In genomic region chr7:6015917-6016652, GRCh38 we compare ENCODE assay signal across 1 cellular context.
A peak's percentile ranks its signal among the peaks of the same experiment; 100 is the strongest.
TF ChIP-seq lines count a peak whose summit lies in the region.

No MANE protein-coding gene starts in this region.

TF ChIP-seq in K562, 482 proteins besides CTCF, POLR2A, EP300 and RAD21 (continued from another document and continues in another):
- TF ChIP-seq UBTF (IDR thresholded peaks at IDR 0.05; ENCODE audit: borderline replicate concordance in 1 of 2, low read depth in 2 of 2, low read length in 2 of 2), result no peak
- no peak for TF ChIP-seq ZNF134 (CRISPR knock-in tag; conservative IDR thresholded peaks at IDR 0.05)
- no peak for TF ChIP-seq DACH1 (IDR thresholded peaks at IDR 0.05; ENCODE audit: partially characterized antibody)
- no peak for TF ChIP-seq MLX (CRISPR knock-in tag; conservative IDR thresholded peaks at IDR 0.05)
- TF ChIP-seq SIN3A (IDR thresholded peaks at IDR 0.05; ENCODE audit: borderline replicate concordance in 2 of 2, control insufficient read depth in 1 of 2, low read depth in 2 of 2, low read length in 2 of 2), result no peak
- no peak for TF ChIP-seq ZNF518B (CRISPR knock-in tag; IDR thresholded peaks at IDR 0.05)
- TF ChIP-seq NCOR1 (IDR thresholded peaks at IDR 0.05), result no peak
- no peak for TF ChIP-seq COPS2 (conservative IDR thresholded peaks at IDR 0.05)
- no peak for TF ChIP-seq ETV6 (IDR thresholded peaks at IDR 0.05; ENCODE audit: borderline replicate concordance in 1 of 2, low read depth in 2 of 2, low read length in 1 of 2)
- TF ChIP-seq ETV6 (CRISPR knock-in tag; IDR thresholded peaks at IDR 0.05; ENCODE audit: borderline replicate concordance), result no peak
- TF ChIP-seq XRCC5 (IDR thresholded peaks at IDR 0.05; ENCODE audit: low read depth, low read length), result no peak
- TF ChIP-seq ZNF445 (CRISPR knock-in tag; IDR thresholded peaks at IDR 0.05; ENCODE audit: low read depth), result no peak
- TF ChIP-seq CHD7 (IDR thresholded peaks at IDR 0.05; ENCODE audit: low read depth, low read length), result no peak
- no peak for TF ChIP-seq SREBF2 (CRISPR knock-in tag; IDR thresholded peaks at IDR 0.05)
- no peak for TF ChIP-seq EZH2 (IDR thresholded peaks at IDR 0.05; ENCODE audit: borderline replicate concordance, low read depth, low read length)
- TF ChIP-seq ZNF561 (CRISPR knock-in tag; conservative IDR thresholded peaks at IDR 0.05), result no peak
- no peak for TF ChIP-seq RUNX1 (IDR thresholded peaks at IDR 0.05; ENCODE audit: low read depth)
- TF ChIP-seq RBM25 (IDR thresholded peaks at IDR 0.05; ENCODE audit: low read depth, low read length, severe bottlenecking), result no peak
- 0 out of 2 replicates have a peak, but pooled peaks have one; percentile 43 for TF ChIP-seq GTF2A2 (tag; IDR thresholded peaks at IDR 0.05)
- no peak for TF ChIP-seq USF2 (CRISPR knock-in tag; IDR thresholded peaks at IDR 0.05)
- no peak for TF ChIP-seq ATF6 (CRISPR knock-in tag; IDR thresholded peaks at IDR 0.05)
- TF ChIP-seq BRD4 (IDR thresholded peaks at IDR 0.05), result no peak; the same call in 1 of the 2 replicates
- TF ChIP-seq ZNF436 (CRISPR knock-in tag; IDR thresholded peaks at IDR 0.05), result no peak
- TF ChIP-seq CBFB (CRISPR knock-in tag; IDR thresholded peaks at IDR 0.05), result no peak
- TF ChIP-seq FUS (optimal IDR thresholded peaks at IDR 0.05; ENCODE audit: low read depth, low read length), result no peak
- peak; percentile 50; the same call in 1 of the 2 replicates for TF ChIP-seq MEF2D (tag; conservative IDR thresholded peaks at IDR 0.05; ENCODE audit: low read depth)
- TF ChIP-seq KAT7 (CRISPR knock-in tag; IDR thresholded peaks at IDR 0.05; ENCODE audit: borderline replicate concordance), result no peak
- TF ChIP-seq RBBP5 (IDR thresholded peaks at IDR 0.05; ENCODE audit: borderline replicate concordance, insufficient read depth, low read length, poor library complexity, severe bottlenecking), result no peak
- TF ChIP-seq ZNF282 (CRISPR knock-in tag; IDR thresholded peaks at IDR 0.05), result no peak
- no peak for TF ChIP-seq ASH1L (IDR thresholded peaks at IDR 0.05; ENCODE audit: borderline replicate concordance, low read depth, partially characterized antibody)
- no peak for TF ChIP-seq KAT2B (IDR thresholded peaks at IDR 0.05; ENCODE audit: low read depth, low read length)
- no peak for TF ChIP-seq ZNF780A (CRISPR knock-in tag; IDR thresholded peaks at IDR 0.05)
- no peak for TF ChIP-seq SMARCB1 (IDR thresholded peaks at IDR 0.05; ENCODE audit: insufficient read length, low read depth)
- no peak for TF ChIP-seq HDAC2 (IDR thresholded peaks at IDR 0.05)
- TF ChIP-seq DNMT1 (IDR thresholded peaks at IDR 0.05), result no peak
